8 cellular contexts compared by ENCODE assay signal in the genomic region with DNA sequence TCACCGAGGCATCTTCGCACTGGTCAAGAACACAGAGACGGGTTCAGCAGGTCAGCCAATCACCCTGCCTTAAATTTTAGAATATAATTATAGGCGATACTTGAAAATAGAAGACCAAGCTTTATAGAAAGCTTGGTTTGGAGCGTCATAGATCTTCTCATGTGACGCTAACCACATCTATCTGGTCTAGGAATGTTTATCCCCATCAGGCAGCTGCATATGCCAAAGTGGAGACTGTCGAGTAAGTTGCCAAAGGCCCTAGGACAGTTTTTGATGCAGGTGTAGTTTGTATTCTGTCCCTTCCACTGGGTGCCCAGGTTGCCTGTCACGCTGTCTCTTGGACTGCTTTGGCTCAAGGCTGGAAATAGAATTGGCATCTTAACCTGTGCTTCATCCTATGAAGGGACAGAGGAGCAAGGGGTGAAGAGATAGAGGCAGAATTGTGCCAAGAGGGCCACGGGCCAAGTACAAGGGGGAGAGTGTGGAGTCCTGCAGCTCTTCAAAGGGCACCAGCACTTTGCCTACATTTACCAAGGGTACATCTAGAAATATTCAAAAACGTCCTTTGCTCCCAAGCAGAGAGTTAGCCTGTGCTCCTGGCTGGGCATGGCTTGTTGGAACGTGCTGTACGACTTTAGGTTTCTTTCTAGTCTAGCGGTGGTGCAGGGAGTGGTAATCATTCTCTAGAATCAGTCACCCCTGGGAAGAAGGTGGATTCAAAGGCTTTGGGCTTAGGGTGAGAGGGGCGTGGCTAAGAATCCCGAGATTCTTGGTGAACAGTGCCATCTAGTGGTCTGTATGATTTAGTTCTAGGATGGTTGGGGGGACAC. TPM values are rescaled to one million over a fixed set of nuclear protein-coding genes. Genes with fewer than 3 reads are reported as not detected.
DNase-seq lines count a peak whose midpoint lies in the region; ATAC-seq and TF ChIP-seq lines count a peak whose summit lies in the region.

No MANE protein-coding gene starts in this region.

- no peaks in the 10 kb centered on the region for H3K36me3 Mint-ChIP-seq in activated T-helper 2 cell treated with anti-CD3 and anti-CD28 coated beads, Interferon-gamma antibody, Interleukin-2, Interleukin-4, amounts not matched to agents 10 μg/mL and 5 μg/mL and 100 μg/mL, durations not matched to agents 14 hours and 24 hours and 36 hours (ENCODE audit: low read depth)

- no peaks in the 10 kb centered on the region for H3K4me1 ChIP-seq in foreskin keratinocyte
- peaks cover 6% of the 10 kb centered on the region for H3K4me1 ChIP-seq in ovary (ENCODE audit: insufficient read depth)
- H3K4me1 ChIP-seq in vagina: peaks cover 12% of the 10 kb centered on the region

- TF ChIP-seq POLR2A in ovary (IDR thresholded peaks at IDR 0.05) (no peak), vagina (IDR thresholded peaks at IDR 0.05) (no peak)

- H3K27ac Mint-ChIP-seq in activated T-helper 2 cell treated with anti-CD3 and anti-CD28 coated beads, Interferon-gamma antibody, Interleukin-2, Interleukin-4, amounts not matched to agents 10 μg/mL and 5 μg/mL and 100 μg/mL, durations not matched to agents 14 hours and 24 hours and 36 hours: peak overlapping the region; percentile 64

- H3K36me3 ChIP-seq in MG63 (no peaks in the 10 kb centered on the region), ovary (no peaks in the 10 kb centered on the region), vagina (no peaks in the 10 kb centered on the region)

- TF ChIP-seq CTCF in foreskin keratinocyte (conservative IDR thresholded peaks at IDR 0.05) (peak; percentile 91), ovary (IDR thresholded peaks at IDR 0.05) (peak; percentile 58 to 76 (median 71)), vagina (IDR thresholded peaks at IDR 0.05) (peak; percentile 63 to 84 (median 72))

- peak overlapping the region; percentile 11 for H3K4me3 Mint-ChIP-seq in activated T-helper 2 cell treated with anti-CD3 and anti-CD28 coated beads, Interferon-gamma antibody, Interleukin-2, Interleukin-4, amounts not matched to agents 10 μg/mL and 5 μg/mL and 100 μg/mL, durations not matched to agents 14 hours and 24 hours and 36 hours (ENCODE audit: low read depth)

- peaks cover 3% of the 10 kb centered on the region for H3K27me3 Mint-ChIP-seq in activated T-helper 2 cell treated with anti-CD3 and anti-CD28 coated beads, Interferon-gamma antibody, Interleukin-2, Interleukin-4, amounts not matched to agents 10 μg/mL and 5 μg/mL and 100 μg/mL, durations not matched to agents 14 hours and 24 hours and 36 hours (ENCODE audit: low read depth)

- intact Hi-C loops in activated T-helper 2 cell treated with anti-CD3 and anti-CD28 coated beads, Interferon-gamma antibody, Interleukin-2, Interleukin-4, amounts not matched to agents 10 μg/mL and 5 μg/mL and 100 μg/mL, durations not matched to agents 14 hours and 24 hours and 36 hours (cut with micrococcal nuclease): loop anchor here (1.0 to 10.0 kb wide), 8 partner anchors 26 to 638 kb away; partner anchors contain the start of genes ARSG, BPTF and SLC16A6
- intact Hi-C loops in ovary (cut with DNase I): loop anchor here in 2 of 4 donors (2.0 to 10.0 kb wide), 5 partner anchors 132 to 292 kb away; no protein-coding TSS in a partner anchor
- intact Hi-C loops in vagina (cut with DNase I): loop anchor here (2.0 to 10.0 kb wide), 2 partner anchors 200 to 288 kb away; no protein-coding TSS in a partner anchor

- TF ChIP-seq EP300 in ovary (IDR thresholded peaks at IDR 0.05): no peak

- ATAC-seq in GM21723 (IDR thresholded peaks at IDR 0.05; ENCODE audit: unreplicated experiment) (peak; percentile 42), foreskin keratinocyte (peak; percentile 83)

- 42 to 48% (median 43%) methylated on average over 15 of the region's 15 CpGs for WGBS in ovary, 3 donors

- no peaks in the 10 kb centered on the region; the same call in 1 of the 2 replicates for H3K27me3 ChIP-seq in MG63
- no peaks in the 10 kb centered on the region for H3K27me3 ChIP-seq in foreskin keratinocyte
- no peaks in the 10 kb centered on the region for H3K27me3 ChIP-seq in ovary
- H3K27me3 ChIP-seq in vagina: no peaks in the 10 kb centered on the region

- H3K27ac ChIP-seq in foreskin keratinocyte (no peak overlapping the region), ovary (no peak overlapping the region), vagina (no peak overlapping the region)

- DNase-seq in DMS79 treated with DMSO at 0.1 percent for 48 hours (lab: John Stamatoyannopoulos, UW) (peak; percentile 58), MG63 (peak; percentile 53), RPMI8226 (peak; percentile 92), foreskin keratinocyte (peak; percentile 62 to 81), ovary (peak in 4 of 5 donors; percentile 59 to 72 (median 62)), vagina (ENCODE audit: extremely low spot score in 2 of 2) (no peak)
- DNase-seq in activated T-helper 2 cell treated with anti-CD3 and anti-CD28 coated beads, Interferon-gamma antibody, Interleukin-2, Interleukin-4, amounts not matched to agents 10 μg/mL and 5 μg/mL and 100 μg/mL, durations not matched to agents 14 hours and 24 hours and 36 hours (ENCODE audit: low spot score): peak; percentile 66

- H3K9me3 ChIP-seq in MG63 (no peaks in the 10 kb centered on the region), ovary (no peaks in the 10 kb centered on the region), vagina (no peaks in the 10 kb centered on the region)

- H3K4me1 Mint-ChIP-seq in activated T-helper 2 cell treated with anti-CD3 and anti-CD28 coated beads, Interferon-gamma antibody, Interleukin-2, Interleukin-4, amounts not matched to agents 10 μg/mL and 5 μg/mL and 100 μg/mL, durations not matched to agents 14 hours and 24 hours and 36 hours (ENCODE audit: low read depth): peaks cover 54% of the 10 kb centered on the region

- H3K4me3 ChIP-seq in MG63: no peak overlapping the region
- no peak overlapping the region for H3K4me3 ChIP-seq in ovary
- H3K4me3 ChIP-seq in vagina: no peak overlapping the region

- no peaks in the 10 kb centered on the region for H3K9me3 Mint-ChIP-seq in activated T-helper 2 cell treated with anti-CD3 and anti-CD28 coated beads, Interferon-gamma antibody, Interleukin-2, Interleukin-4, amounts not matched to agents 10 μg/mL and 5 μg/mL and 100 μg/mL, durations not matched to agents 14 hours and 24 hours and 36 hours

RNA-seq across cellular contexts. Expression of gene WIPI1, which starts 5.3 kb away (rescaled TPM):
- 10.4 and 29.6 TPM in 2 replicates for total RNA-seq in MG63 (2014; rRNA removed; shearing (Covaris generic); ENCODE audit: low replicate concordance)
- total RNA-seq in activated T-helper 2 cell treated with anti-CD3 and anti-CD28 coated beads, Interferon-gamma antibody, Interleukin-2, Interleukin-4, amounts not matched to agents 10 μg/mL and 5 μg/mL and 100 μg/mL, durations not matched to agents 14 hours and 24 hours and 36 hours: 14.0 and 15.7 TPM in 2 replicates
- total RNA-seq in foreskin keratinocyte (24.0 and 32.0 TPM in 2 replicates), ovary (10 to 100 TPM; 15.9 to 36.9 (median 21.3) TPM), vagina (37.3 TPM)
- polyA plus RNA-seq in foreskin keratinocyte (16.9 and 20.8 TPM in 2 replicates), ovary (10 to 100 TPM; 18.9 to 53.3 TPM)

RNA-seq across cellular contexts. Expression of gene PRKAR1A, which starts 49.6 kb away (rescaled TPM):
- total RNA-seq in MG63 (2014; rRNA removed; shearing (Covaris generic); ENCODE audit: low replicate concordance): 185 and 279 TPM in 2 replicates
- total RNA-seq in activated T-helper 2 cell treated with anti-CD3 and anti-CD28 coated beads, Interferon-gamma antibody, Interleukin-2, Interleukin-4, amounts not matched to agents 10 μg/mL and 5 μg/mL and 100 μg/mL, durations not matched to agents 14 hours and 24 hours and 36 hours: 263 and 265 TPM in 2 replicates
- total RNA-seq in foreskin keratinocyte (138 and 143 TPM in 2 replicates), ovary (100 to 1,000 TPM; 221 to 453 (median 375) TPM), vagina (186 TPM)
- polyA plus RNA-seq in foreskin keratinocyte (51.5 and 53.0 TPM in 2 replicates), ovary (100 to 1,000 TPM; 137 to 501 TPM)

Comparison
In these comparisons a context has a peak if more than half of its experiments do, and no peak if none do; other contexts are left out.
1. DNase-seq: peak in DMS79 treated with DMSO at 0.1 percent for 48 hours (single experiment), MG63 (single experiment), RPMI8226 (single experiment), activated T-helper 2 cell treated with anti-CD3 and anti-CD28 coated beads, Interferon-gamma antibody, Interleukin-2, Interleukin-4, amounts not matched to agents 10 μg/mL and 5 μg/mL and 100 μg/mL, durations not matched to agents 14 hours and 24 hours and 36 hours (single experiment), foreskin keratinocyte (2 of 2) and ovary (4 of 5); none in vagina (0 of 2).
2. Peak in every context shown above with its lines, with median percentiles within 50 percentile points of each other: CTCF ChIP-seq.